In the genomic region with DNA sequence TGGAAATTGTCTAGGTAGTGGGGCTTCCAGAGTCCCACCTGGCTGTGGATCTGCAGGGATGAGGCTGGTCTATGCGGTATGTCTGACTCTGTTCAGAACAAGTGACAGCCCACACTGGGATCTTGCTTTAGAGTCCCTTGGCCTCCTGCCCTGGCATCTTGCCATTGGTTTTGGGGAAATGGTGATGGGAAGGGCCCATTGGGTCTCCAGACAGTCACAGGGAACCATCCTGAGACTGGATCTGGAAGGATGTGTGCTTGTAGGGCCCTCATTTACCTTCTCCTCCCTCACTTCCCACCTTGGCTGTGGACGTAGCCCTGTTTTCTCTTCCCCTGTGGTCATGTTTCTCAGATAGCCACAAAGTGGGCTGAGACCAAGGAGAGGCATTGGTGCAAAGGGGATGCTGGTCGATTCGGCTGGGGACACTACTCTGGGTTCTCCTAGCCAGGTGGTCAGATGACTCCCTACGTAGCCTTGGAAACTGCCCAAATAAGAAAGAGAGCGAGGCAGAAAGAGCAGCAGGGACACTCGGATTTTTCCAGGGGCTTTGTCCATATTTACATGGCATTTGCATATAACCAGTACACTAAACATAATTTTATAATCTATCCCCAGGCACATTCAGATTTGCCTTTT, we compare ENCODE assay signal across 15 cellular contexts. TPM values are rescaled to one million over a fixed set of nuclear protein-coding genes. Genes with fewer than 3 reads are reported as not detected.
DNase-seq lines count a peak whose midpoint lies in the region; TF ChIP-seq lines count a peak whose summit lies in the region.
"Had no signal": no experiment of that assay in that cellular context is flagged by ENCODE, and none has a peak within 500 bp of the region (broad histone marks: within the 10 kb centered on the region; RNA-seq: fewer than 3 reads in every experiment).

No MANE protein-coding gene starts in this region.

- H3K9me3 ChIP-seq in colonic mucosa, result no peaks in the 10 kb centered on the region
- no peaks in the 10 kb centered on the region for H3K9me3 ChIP-seq in stomach smooth muscle (ENCODE audit: control insufficient read depth in 2 of 2, low read length in 2 of 2)

- no peak overlapping the region for H3K4me3 Mint-ChIP-seq in mesothelial cell of epicardium
- H3K4me3 Mint-ChIP-seq: activated naive CD4-positive, alpha-beta T cell treated with anti-CD3 and anti-CD28 coated beads, Interleukin-2, amount 50 U/mL, for 24 hours; CD4-positive, CD25-positive, alpha-beta regulatory T cell; naive B cell; stimulated activated naive CD8-positive, alpha-beta T cell treated with anti-CD3 and anti-CD28 coated beads, Interleukin-15, amount 100 ng/mL, for 72 hours had no signal

- H3K4me1 Mint-ChIP-seq in mesothelial cell of epicardium, result peaks cover 53% of the 10 kb centered on the region
- H3K4me1 Mint-ChIP-seq: activated naive CD4-positive, alpha-beta T cell treated with anti-CD3 and anti-CD28 coated beads, Interleukin-2, amount 50 U/mL, for 24 hours; CD4-positive, CD25-positive, alpha-beta regulatory T cell; naive B cell; stimulated activated naive CD8-positive, alpha-beta T cell treated with anti-CD3 and anti-CD28 coated beads, Interleukin-15, amount 100 ng/mL, for 72 hours had no signal

- TF ChIP-seq CTCF in colonic mucosa (IDR thresholded peaks at IDR 0.05) (no peak), mesothelial cell of epicardium (IDR thresholded peaks at IDR 0.05; ENCODE audit: unreplicated experiment) (no peak)

- H3K4me1 ChIP-seq in colonic mucosa (peaks cover 19% of the 10 kb centered on the region), stomach smooth muscle (ENCODE audit: control insufficient read depth, insufficient read depth, low read length) (peaks cover 37% of the 10 kb centered on the region)

- H3K4me3 ChIP-seq in colonic mucosa, result no peak overlapping the region
- no peak overlapping the region for H3K4me3 ChIP-seq in stomach smooth muscle (ENCODE audit: low read length in 2 of 2)

- H3K27ac Mint-ChIP-seq in mesothelial cell of epicardium, result peak overlapping the region; percentile 85
- H3K27ac Mint-ChIP-seq: activated naive CD4-positive, alpha-beta T cell treated with anti-CD3 and anti-CD28 coated beads, Interleukin-2, amount 50 U/mL, for 24 hours; CD4-positive, CD25-positive, alpha-beta regulatory T cell; naive B cell had no signal

- no peaks in the 10 kb centered on the region for H3K9me3 Mint-ChIP-seq in mesothelial cell of epicardium
- H3K9me3 Mint-ChIP-seq: activated naive CD4-positive, alpha-beta T cell treated with anti-CD3 and anti-CD28 coated beads, Interleukin-2, amount 50 U/mL, for 24 hours; CD4-positive, CD25-positive, alpha-beta regulatory T cell; naive B cell; stimulated activated naive CD8-positive, alpha-beta T cell treated with anti-CD3 and anti-CD28 coated beads, Interleukin-15, amount 100 ng/mL, for 72 hours had no signal

- H3K27ac ChIP-seq in colonic mucosa (peak overlapping the region; percentile 60), stomach smooth muscle (ENCODE audit: low read length) (peak overlapping the region; percentile 55)

- H3K36me3 Mint-ChIP-seq in mesothelial cell of epicardium, result no peaks in the 10 kb centered on the region
- H3K36me3 Mint-ChIP-seq: activated naive CD4-positive, alpha-beta T cell treated with anti-CD3 and anti-CD28 coated beads, Interleukin-2, amount 50 U/mL, for 24 hours; CD4-positive, CD25-positive, alpha-beta regulatory T cell; naive B cell had no signal

- intact Hi-C loops in colonic mucosa (cut with DNase I), result no loop called here

- H3K27me3 Mint-ChIP-seq in mesothelial cell of epicardium (ENCODE audit: low read depth), result no peaks in the 10 kb centered on the region
- H3K27me3 Mint-ChIP-seq: activated naive CD4-positive, alpha-beta T cell treated with anti-CD3 and anti-CD28 coated beads, Interleukin-2, amount 50 U/mL, for 24 hours; stimulated activated naive CD8-positive, alpha-beta T cell treated with anti-CD3 and anti-CD28 coated beads, Interleukin-15, amount 100 ng/mL, for 72 hours had no signal

- DNase-seq in NCI-H1092 (lab: John Stamatoyannopoulos, UW), result peak; percentile 26
- DNase-seq in colonic mucosa, result no peak
- no peak for DNase-seq in mesothelial cell of epicardium (ENCODE audit: low spot score in 2 of 2, unreplicated experiment in 2 of 2)
- DNase-seq in activated CD4-positive, alpha-beta T cell treated with anti-CD3 and anti-CD28 coated beads for 1 hour, result no peak
- no peak for DNase-seq in AG20443 (ENCODE audit: low spot score)
- no peak for DNase-seq in EL
- no peak for DNase-seq in NCI-H446 treated with DMSO at 0.1 percent for 48 hours (lab: John Stamatoyannopoulos, UW)
- DNase-seq: CD4-positive, CD25-positive, alpha-beta regulatory T cell; IMR-90; naive B cell; NCI-H2107; stimulated activated CD4-positive, alpha-beta T cell treated with anti-CD3 and anti-CD28 coated beads, Interleukin-1b, Interleukin-23, amount 100 ng/mL, for 48 hours; stimulated activated naive CD8-positive, alpha-beta T cell treated with anti-CD3 and anti-CD28 coated beads, Interleukin-15, amount 100 ng/mL, for 72 hours had no signal

- H3K9ac ChIP-seq in colonic mucosa (ENCODE audit: low read depth in 2 of 2, low read length in 2 of 2), result peak overlapping the region in 1 of 2 donors; percentile 13
- peak overlapping the region in 1 of 2 donors; percentile 27 for H3K9ac ChIP-seq in stomach smooth muscle (ENCODE audit: low read length in 2 of 2)

- H3K36me3 ChIP-seq in colonic mucosa (no peaks in the 10 kb centered on the region), stomach smooth muscle (ENCODE audit: control insufficient read depth in 2 of 2, insufficient read depth in 2 of 2, low read length in 2 of 2) (no peaks in the 10 kb centered on the region)

- H3K27me3 ChIP-seq in colonic mucosa, result no peaks in the 10 kb centered on the region
- H3K27me3 ChIP-seq in stomach smooth muscle (ENCODE audit: control insufficient read depth in 1 of 2, insufficient read depth in 2 of 2, low read length in 2 of 2), result peaks cover 0 to 2% of the 10 kb centered on the region in 2 donors

RNA-seq across cellular contexts. Expression of a gene that starts 15.1 kb away (rescaled TPM):
- total RNA-seq in colonic mucosa (10 to 100 TPM; 34.9 to 35.1 TPM), mesothelial cell of epicardium (58.0 to 61.7 TPM (median 61.7 TPM) in 3 replicates)
